8 cellular contexts compared by ENCODE assay signal in the genomic region with DNA sequence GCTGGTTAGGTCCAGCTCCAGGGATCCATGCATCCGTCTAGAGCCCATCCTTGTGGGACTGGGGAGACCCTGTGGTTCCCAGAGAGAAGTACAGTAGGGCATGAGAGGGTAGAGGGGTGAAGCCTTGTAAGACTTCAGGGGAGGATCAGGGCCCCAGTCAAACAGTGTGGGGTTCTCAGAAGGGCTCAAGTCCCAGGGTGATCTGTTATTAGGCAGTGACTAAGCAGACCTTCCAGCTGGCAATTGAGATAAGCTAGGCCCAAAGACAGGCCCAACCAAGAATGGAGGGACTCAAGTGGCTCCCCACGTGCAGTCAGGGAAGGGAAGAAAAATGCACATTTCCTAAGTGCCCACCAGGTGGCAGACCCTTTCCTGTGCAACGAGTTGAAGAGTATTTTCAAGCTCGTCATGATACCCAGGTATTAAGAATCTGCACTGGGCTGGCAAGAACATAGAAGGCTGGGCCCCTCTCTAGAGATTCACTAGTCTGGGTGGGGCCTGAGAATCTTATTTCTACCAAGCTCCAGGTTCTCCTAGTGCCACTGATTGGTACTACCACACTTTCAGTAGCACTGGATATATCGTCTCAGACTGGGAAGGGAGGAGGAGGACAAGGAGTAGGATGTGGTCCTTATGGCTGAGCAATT.
A peak's percentile ranks its signal among the peaks of the same experiment; 100 is the strongest.
DNase-seq lines count a peak whose midpoint lies in the region; ATAC-seq and TF ChIP-seq lines count a peak whose summit lies in the region.

No MANE protein-coding gene starts in this region.

- no peak overlapping the region for H3K4me3 ChIP-seq in GM12865 (ENCODE audit: low read depth, low read length)

- intact Hi-C loops in activated B cell treated with CpG ODN at 0.5 μM for 24 hours (cut with micrococcal nuclease), result loop anchor here (1.0 to 2.0 kb wide), 5 partner anchors 53 to 497 kb away; no protein-coding TSS in a partner anchor

- peak; percentile 62 for ATAC-seq in activated B cell treated with CpG ODN at 0.5 μM for 24 hours (ENCODE audit: low read depth)

- H3K36me3 Mint-ChIP-seq in HFFc6 (ENCODE audit: low read depth) (no peaks in the 10 kb centered on the region), activated B cell treated with CpG ODN at 0.5 μM for 24 hours (ENCODE audit: low read depth) (no peaks in the 10 kb centered on the region)

- H3K4me3 Mint-ChIP-seq in HFFc6 (no peak overlapping the region), activated B cell treated with CpG ODN at 0.5 μM for 24 hours (no peak overlapping the region)

- H3K4me1 Mint-ChIP-seq in HFFc6 (ENCODE audit: low read depth) (peaks cover 9% of the 10 kb centered on the region), activated B cell treated with CpG ODN at 0.5 μM for 24 hours (no peaks in the 10 kb centered on the region)

- H3K27me3 Mint-ChIP-seq in HFFc6 (ENCODE audit: insufficient read depth) (peaks cover 3% of the 10 kb centered on the region; the same call in 1 of the 2 replicates), activated B cell treated with CpG ODN at 0.5 μM for 24 hours (no peaks in the 10 kb centered on the region)

- peak; percentile 58 for DNase-seq in ACHN
- peak; percentile 76 for DNase-seq in GM12865 (ENCODE audit: low read depth)
- peak; percentile 53 for DNase-seq in HFFc6
- peak; percentile 64 for DNase-seq in M059J (ENCODE audit: low read depth)
- no peak for DNase-seq in activated B cell treated with CpG ODN at 0.5 μM for 24 hours
- peak; percentile 71 for DNase-seq in fibroblast of the conjunctiva (ENCODE audit: low read depth)
- DNase-seq in non-pigmented ciliary epithelial cell (ENCODE audit: low read depth), result peak; percentile 27
- DNase-seq in MV-4-11 (lab: John Stamatoyannopoulos, UW), result no peak

- H3K9me3 Mint-ChIP-seq in HFFc6, result no peaks in the 10 kb centered on the region
- H3K9me3 Mint-ChIP-seq in activated B cell treated with CpG ODN at 0.5 μM for 24 hours, result no peaks in the 10 kb centered on the region

- POLR2A ChIA-PET in activated B cell treated with CpG ODN at 0.5 μM for 24 hours (lab: Charles Lee), result no interaction called here

- H3K27ac Mint-ChIP-seq in HFFc6, result peak overlapping the region; percentile 47; the same call in 1 of the 2 replicates
- no peak overlapping the region for H3K27ac Mint-ChIP-seq in activated B cell treated with CpG ODN at 0.5 μM for 24 hours

- CTCF ChIA-PET in activated B cell treated with CpG ODN at 0.5 μM for 24 hours (lab: Charles Lee), result interaction anchor here (0.8 to 2.4 kb wide), 12 partner anchors 47 to 498 kb away, joined by 3 to 14 read pairs (median 4); no protein-coding TSS in a partner anchor

- in situ Hi-C loops in ACHN (cut with HindIII; ENCODE audit: low pct_ligation_motif_present, low pct_unique_long_range_greater_than_20kb, low sequenced_read_pairs), result no loop called here

- TF ChIP-seq CTCF in GM12865 (IDR thresholded peaks at IDR 0.05; ENCODE audit: insufficient read depth, low read depth, low read length, missing control alignments) (peak; percentile 62), HFFc6 (IDR thresholded peaks at IDR 0.05) (peak; percentile 90), activated B cell treated with CpG ODN at 0.5 μM for 24 hours (IDR thresholded peaks at IDR 0.05) (no peak)

Comparison
In these comparisons a context has a peak if more than half of its experiments do, and no peak if none do; other contexts are left out.
1. DNase-seq: peak in ACHN (single experiment), GM12865 (single experiment), HFFc6 (single experiment), M059J (single experiment), fibroblast of the conjunctiva (single experiment) and non-pigmented ciliary epithelial cell (single experiment); none in activated B cell treated with CpG ODN at 0.5 μM for 24 hours (single experiment) and MV-4-11 (single experiment).